In genomic region chr2:109510136-109511028, GRCh38 we compare ENCODE assay signal across 8 cellular contexts.
DNase-seq lines count a peak whose midpoint lies in the region; ATAC-seq and TF ChIP-seq lines count a peak whose summit lies in the region.

No MANE protein-coding gene starts in this region.

- H3K27me3 ChIP-seq in RWPE2 (ENCODE audit: insufficient read depth, poor library complexity, severe bottlenecking) (no peaks in the 10 kb centered on the region), testis (no peaks in the 10 kb centered on the region)

- CTCF ChIA-PET in GM10248 (lab: Yijun Ruan, JAX): interaction anchor here (0.6 to 3.5 kb wide), 39 partner anchors 8 to 969 kb away, joined by 3 to 28 read pairs (median 4); partner anchors contain the start of gene SH3RF3

- peaks cover 3% of the 10 kb centered on the region for H3K4me1 ChIP-seq in RWPE2 (ENCODE audit: insufficient read depth, poor library complexity, severe bottlenecking)
- H3K4me1 ChIP-seq in testis: no peaks in the 10 kb centered on the region

- no peak for TF ChIP-seq POLR2A in testis (IDR thresholded peaks at IDR 0.05)

- H3K4me3 ChIP-seq in RWPE2 (ENCODE audit: severe bottlenecking): no peak overlapping the region
- H3K4me3 ChIP-seq in fibroblast of villous mesenchyme (ENCODE audit: low read depth, low read length): no peak overlapping the region
- no peak overlapping the region for H3K4me3 ChIP-seq in testis

- DNase-seq in GM10248 (ENCODE audit: extremely low spot score) (peak; percentile 82), RWPE2 (ENCODE audit: low spot score) (no peak), fibroblast of villous mesenchyme (ENCODE audit: low read depth) (peak; percentile 81), nucleus accumbens (lab: John Stamatoyannopoulos, UW) (peak in 51 of 56 donors; percentile 6 to 88 (median 44)), testis (peak; percentile 89)
- DNase-seq in activated T-helper 1 cell treated with anti-CD3 and anti-CD28 coated beads, Interleukin-2, amount 50 U/mL, for 16 hours (ENCODE audit: low read depth in 1 of 2, low spot score in 1 of 2): peak; percentile 49 to 53

- TF ChIP-seq CTCF in GM10248 (IDR thresholded peaks at IDR 0.05; ENCODE audit: control extremely low read depth, extremely low read depth, low read depth, missing control alignments) (peak; percentile 85), RWPE2 (IDR thresholded peaks at IDR 0.05; ENCODE audit: poor library complexity, severe bottlenecking) (peak; percentile 92), fibroblast of villous mesenchyme (IDR thresholded peaks at IDR 0.05; ENCODE audit: insufficient read depth, low read depth, low read length) (peak; percentile 97), testis (IDR thresholded peaks at IDR 0.05) (peak; percentile 76 to 87 (median 83))

- no peak overlapping the region for H3K27ac ChIP-seq in RWPE2 (ENCODE audit: poor library complexity, severe bottlenecking)
- H3K27ac ChIP-seq in testis: no peak overlapping the region

- peak; percentile 94 for TF ChIP-seq RAD21 in Ishikawa (IDR thresholded peaks at IDR 0.05; ENCODE audit: low read depth)

- H3K9me3 ChIP-seq in RWPE2 (ENCODE audit: severe bottlenecking) (no peaks in the 10 kb centered on the region), testis (no peaks in the 10 kb centered on the region)

- H3K36me3 ChIP-seq in RWPE2 (ENCODE audit: low read depth) (no peaks in the 10 kb centered on the region), testis (ENCODE audit: low read depth, missing control alignments) (no peaks in the 10 kb centered on the region)

- ATAC-seq in RWPE2 (ENCODE audit: low read depth) (peak; percentile 68), HG03460 (IDR thresholded peaks at IDR 0.05; ENCODE audit: unreplicated experiment) (no peak)

- intact Hi-C loops in testis (cut with DNase I; ENCODE audit: low total_unique reads): loop anchor here (5.0 kb wide), 1 partner anchor 378 kb away; no protein-coding TSS in a partner anchor

- POLR2A ChIA-PET in GM10248 (lab: Yijun Ruan, JAX): no interaction called here

- 62 to 75% methylated on average over 17 to 19 of the region's 19 CpGs for WGBS in testis, 2 donors

- TF ChIP-seq EP300 in Ishikawa (IDR thresholded peaks at IDR 0.05; ENCODE audit: borderline replicate concordance): no peak

TF ChIP-seq in Ishikawa, 13 proteins besides CTCF, POLR2A, EP300 and RAD21:
- TF ChIP-seq, protein P1, sequence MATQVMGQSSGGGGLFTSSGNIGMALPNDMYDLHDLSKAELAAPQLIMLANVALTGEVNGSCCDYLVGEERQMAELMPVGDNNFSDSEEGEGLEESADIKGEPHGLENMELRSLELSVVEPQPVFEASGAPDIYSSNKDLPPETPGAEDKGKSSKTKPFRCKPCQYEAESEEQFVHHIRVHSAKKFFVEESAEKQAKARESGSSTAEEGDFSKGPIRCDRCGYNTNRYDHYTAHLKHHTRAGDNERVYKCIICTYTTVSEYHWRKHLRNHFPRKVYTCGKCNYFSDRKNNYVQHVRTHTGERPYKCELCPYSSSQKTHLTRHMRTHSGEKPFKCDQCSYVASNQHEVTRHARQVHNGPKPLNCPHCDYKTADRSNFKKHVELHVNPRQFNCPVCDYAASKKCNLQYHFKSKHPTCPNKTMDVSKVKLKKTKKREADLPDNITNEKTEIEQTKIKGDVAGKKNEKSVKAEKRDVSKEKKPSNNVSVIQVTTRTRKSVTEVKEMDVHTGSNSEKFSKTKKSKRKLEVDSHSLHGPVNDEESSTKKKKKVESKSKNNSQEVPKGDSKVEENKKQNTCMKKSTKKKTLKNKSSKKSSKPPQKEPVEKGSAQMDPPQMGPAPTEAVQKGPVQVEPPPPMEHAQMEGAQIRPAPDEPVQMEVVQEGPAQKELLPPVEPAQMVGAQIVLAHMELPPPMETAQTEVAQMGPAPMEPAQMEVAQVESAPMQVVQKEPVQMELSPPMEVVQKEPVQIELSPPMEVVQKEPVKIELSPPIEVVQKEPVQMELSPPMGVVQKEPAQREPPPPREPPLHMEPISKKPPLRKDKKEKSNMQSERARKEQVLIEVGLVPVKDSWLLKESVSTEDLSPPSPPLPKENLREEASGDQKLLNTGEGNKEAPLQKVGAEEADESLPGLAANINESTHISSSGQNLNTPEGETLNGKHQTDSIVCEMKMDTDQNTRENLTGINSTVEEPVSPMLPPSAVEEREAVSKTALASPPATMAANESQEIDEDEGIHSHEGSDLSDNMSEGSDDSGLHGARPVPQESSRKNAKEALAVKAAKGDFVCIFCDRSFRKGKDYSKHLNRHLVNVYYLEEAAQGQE (IDR thresholded peaks at IDR 0.05; ENCODE audit: low read depth): no peak
- TF ChIP-seq TCF12 (IDR thresholded peaks at IDR 0.05; ENCODE audit: low read depth): no peak
- TF ChIP-seq EGR1 (IDR thresholded peaks at IDR 0.05): no peak
- TF ChIP-seq TAF1 (IDR thresholded peaks at IDR 0.05; ENCODE audit: low read depth): no peak
- no peak for TF ChIP-seq ZBTB7A (IDR thresholded peaks at IDR 0.05; ENCODE audit: low read depth)
- no peak for TF ChIP-seq YY1 (IDR thresholded peaks at IDR 0.05; ENCODE audit: low read depth)
- no peak for TF ChIP-seq USF1 (IDR thresholded peaks at IDR 0.05)
- no peak for TF ChIP-seq FOXM1 (IDR thresholded peaks at IDR 0.05; ENCODE audit: borderline replicate concordance, low read depth)
- TF ChIP-seq, protein P2, sequence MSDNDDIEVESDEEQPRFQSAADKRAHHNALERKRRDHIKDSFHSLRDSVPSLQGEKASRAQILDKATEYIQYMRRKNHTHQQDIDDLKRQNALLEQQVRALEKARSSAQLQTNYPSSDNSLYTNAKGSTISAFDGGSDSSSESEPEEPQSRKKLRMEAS (IDR thresholded peaks at IDR 0.05): no peak
- TF ChIP-seq NFIC (IDR thresholded peaks at IDR 0.05): no peak
- TF ChIP-seq CREB1 (IDR thresholded peaks at IDR 0.05; ENCODE audit: low read depth): no peak
- no peak for TF ChIP-seq CEBPB (IDR thresholded peaks at IDR 0.05)
- no peak for TF ChIP-seq TEAD4 (IDR thresholded peaks at IDR 0.05)
TF ChIP-seq in Ishikawa: peak in this region for 0.
